Comparison of ENCODE assay signal across 16 cellular contexts in genomic region chr13:112854321-112854720, GRCh38.
DNase-seq lines count a peak whose midpoint lies in the region; ATAC-seq and TF ChIP-seq lines count a peak whose summit lies in the region.
"Had no signal": no experiment of that assay in that cellular context is flagged by ENCODE, and none has a peak within 500 bp of the region (broad histone marks: within the 10 kb centered on the region; RNA-seq: fewer than 3 reads in every experiment).

No MANE protein-coding gene starts in this region.

- H3K9me3 Mint-ChIP-seq in endothelial cell (ENCODE audit: unreplicated experiment): no peaks in the 10 kb centered on the region
- H3K9me3 Mint-ChIP-seq: CD8-positive, alpha-beta T cell; H9; IgD-negative memory B cell had no signal

- no peak for ATAC-seq in lower lobe of right lung
- no peak for ATAC-seq in HG03520 (IDR thresholded peaks at IDR 0.05; ENCODE audit: unreplicated experiment)
- ATAC-seq in GM19351 (IDR thresholded peaks at IDR 0.05; ENCODE audit: unreplicated experiment): no peak
- ATAC-seq in HG03097 (IDR thresholded peaks at IDR 0.05; ENCODE audit: low FRiP score, unreplicated experiment): no peak
- ATAC-seq: CD8-positive, alpha-beta T cell; HepG2 had no signal

- H3K27ac Mint-ChIP-seq in endothelial cell (ENCODE audit: unreplicated experiment): no peak overlapping the region
- H3K27ac Mint-ChIP-seq: B cell; CD8-positive, alpha-beta T cell; H9 had no signal

- intact Hi-C loops in lower lobe of right lung (cut with DNase I) (no loop called here), spleen (cut with DNase I; ENCODE audit: low total_unique reads) (no loop called here)

- H3K4me3 Mint-ChIP-seq in endothelial cell (ENCODE audit: unreplicated experiment): peak overlapping the region; percentile 0
- H3K4me3 Mint-ChIP-seq: B cell; CD8-positive, alpha-beta T cell; H9; IgD-negative memory B cell had no signal

- H3K36me3 Mint-ChIP-seq in endothelial cell (ENCODE audit: low read depth, unreplicated experiment): peaks cover 70% of the 10 kb centered on the region

- no peaks in the 10 kb centered on the region for H3K9me3 ChIP-seq in Peyer's patch
- no peaks in the 10 kb centered on the region for H3K9me3 ChIP-seq in lower lobe of right lung
- H3K9me3 ChIP-seq in spleen: no peaks in the 10 kb centered on the region
- H3K9me3 ChIP-seq: BLaER1 treated with 17β-estradiol and CSF1 and Interleukin-3, amounts not matched to agents 10 nM and 100 nM had no signal

- DNase-seq in Peyer's patch (peak in 2 of 3 donors; percentile 35), endothelial cell (ENCODE audit: low spot score) (no peak), lower lobe of right lung (peak; percentile 41), spleen (peak; percentile 61)
- DNase-seq: Calu3; CD8-positive, alpha-beta T cell; DMS79 treated with DMSO at 0.1 percent for 48 hours; GF-D8; H9 had no signal

- TF ChIP-seq CTCF in Peyer's patch (IDR thresholded peaks at IDR 0.05) (no peak), endothelial cell (IDR thresholded peaks at IDR 0.05; ENCODE audit: unreplicated experiment) (no peak), lower lobe of right lung (IDR thresholded peaks at IDR 0.05) (no peak), spleen (IDR thresholded peaks at IDR 0.05 in 8 of 11, conservative IDR thresholded peaks at IDR 0.05 in 3 of 11) (no peak)

- H3K4me1 ChIP-seq in Peyer's patch: no peaks in the 10 kb centered on the region
- no peaks in the 10 kb centered on the region for H3K4me1 ChIP-seq in lower lobe of right lung
- H3K4me1 ChIP-seq in spleen: no peaks in the 10 kb centered on the region

- 95 to 98% (median 97%) methylated on average over 10 to 25 of the region's 25 CpGs for WGBS in spleen, 5 donors

- H3K27me3 Mint-ChIP-seq in endothelial cell (ENCODE audit: unreplicated experiment): peaks cover 7% of the 10 kb centered on the region
- H3K27me3 Mint-ChIP-seq: B cell, IgD-negative memory B cell had no signal

- H3K27me3 ChIP-seq in Peyer's patch (no peaks in the 10 kb centered on the region), lower lobe of right lung (ENCODE audit: low read depth) (no peaks in the 10 kb centered on the region), spleen (replicated peaks in 1 of 7) (no peaks in the 10 kb centered on the region)
- H3K27me3 ChIP-seq: BLaER1 treated with 17β-estradiol and CSF1 and Interleukin-3, amounts not matched to agents 10 nM and 100 nM had no signal

- H3K4me3 ChIP-seq in Peyer's patch (no peak overlapping the region), lower lobe of right lung (no peak overlapping the region), spleen (no peak overlapping the region)
- H3K4me3 ChIP-seq: BLaER1 treated with 17β-estradiol and CSF1 and Interleukin-3, amounts not matched to agents 10 nM and 100 nM had no signal

- peaks cover 0 to 72% (median 3%) of the 10 kb centered on the region in 3 donors for H3K36me3 ChIP-seq in Peyer's patch
- H3K36me3 ChIP-seq in lower lobe of right lung: peaks cover 96% of the 10 kb centered on the region
- H3K36me3 ChIP-seq in spleen: peaks cover 2 to 100% (median 51%) of the 10 kb centered on the region in 6 donors

- no peaks in the 10 kb centered on the region for H3K4me1 Mint-ChIP-seq in endothelial cell (ENCODE audit: unreplicated experiment)

- TF ChIP-seq POLR2A in Peyer's patch (IDR thresholded peaks at IDR 0.05) (no peak), spleen (IDR thresholded peaks at IDR 0.05) (no peak)

- H3K27ac ChIP-seq in Peyer's patch (no peak overlapping the region), lower lobe of right lung (no peak overlapping the region), spleen (no peak overlapping the region)
- H3K27ac ChIP-seq: BLaER1 treated with 17β-estradiol and CSF1 and Interleukin-3, amounts not matched to agents 10 nM and 100 nM had no signal
